ENCODE assay signal across 1 cellular context in genomic region chr16:88685156-88686061, GRCh38.
TF ChIP-seq lines count a peak whose summit lies in the region.

No MANE protein-coding gene starts in this region.

TF ChIP-seq in HepG2, 621 proteins besides CTCF, POLR2A, EP300 and RAD21 (continued from another document and continues in another):
- TF ChIP-seq ZNF646 (CRISPR knock-in tag; IDR thresholded peaks at IDR 0.05) = no peak
- TF ChIP-seq PHF21A (CRISPR knock-in tag; IDR thresholded peaks at IDR 0.05) = 0 out of 2 replicates have a peak, but pooled peaks have one; percentile 26
- no peak for TF ChIP-seq ZBTB43 (CRISPR knock-in tag; conservative IDR thresholded peaks at IDR 0.05)
- TF ChIP-seq ZNF597 (CRISPR knock-in tag; IDR thresholded peaks at IDR 0.05) = no peak
- peak; percentile 37; the same call in 1 of the 2 replicates for TF ChIP-seq ZFX (CRISPR knock-in tag; IDR thresholded peaks at IDR 0.05; ENCODE audit: low read depth)
- no peak for TF ChIP-seq BATF2 (CRISPR knock-in tag; IDR thresholded peaks at IDR 0.05)
- no peak for TF ChIP-seq ZNF124 (CRISPR knock-in tag; IDR thresholded peaks at IDR 0.05)
- TF ChIP-seq DNMT3B (CRISPR knock-in tag; conservative IDR thresholded peaks at IDR 0.05) = no peak
- no peak for TF ChIP-seq HOXA7 (CRISPR knock-in tag; IDR thresholded peaks at IDR 0.05)
- TF ChIP-seq ZNF75D (CRISPR knock-in tag; IDR thresholded peaks at IDR 0.05; ENCODE audit: borderline replicate concordance) = no peak
- TF ChIP-seq ZNF878 (CRISPR knock-in tag; IDR thresholded peaks at IDR 0.05) = no peak
- no peak for TF ChIP-seq TRIM22 (IDR thresholded peaks at IDR 0.05)
- no peak for TF ChIP-seq KAT2B (IDR thresholded peaks at IDR 0.05; ENCODE audit: borderline replicate concordance, low read depth, low read length)
- no peak for TF ChIP-seq TCF7 (IDR thresholded peaks at IDR 0.05; ENCODE audit: low read depth)
- no peak for TF ChIP-seq KLF13 (CRISPR knock-in tag; IDR thresholded peaks at IDR 0.05)
- no peak for TF ChIP-seq ZNF780A (CRISPR knock-in tag; IDR thresholded peaks at IDR 0.05)
- no peak for TF ChIP-seq TGIF2 (CRISPR knock-in tag; IDR thresholded peaks at IDR 0.05)
- TF ChIP-seq RARA (CRISPR knock-in tag; IDR thresholded peaks at IDR 0.05) = no peak
- TF ChIP-seq PREB (CRISPR knock-in tag; IDR thresholded peaks at IDR 0.05) = no peak
- TF ChIP-seq ATAD3A (CRISPR knock-in tag; IDR thresholded peaks at IDR 0.05) = no peak
- no peak for TF ChIP-seq ZNF781 (CRISPR knock-in tag; IDR thresholded peaks at IDR 0.05; ENCODE audit: borderline replicate concordance, not compliant biosample characterization)
- TF ChIP-seq GATAD2A (CRISPR knock-in tag; IDR thresholded peaks at IDR 0.05) = no peak
- TF ChIP-seq ZFP36L1 (CRISPR knock-in tag; IDR thresholded peaks at IDR 0.05) = no peak
- TF ChIP-seq SIN3A (IDR thresholded peaks at IDR 0.05; ENCODE audit: borderline replicate concordance, low read depth, low read length) = no peak; the same call in 1 of the 2 replicates
- TF ChIP-seq SP140L (CRISPR knock-in tag; IDR thresholded peaks at IDR 0.05; ENCODE audit: borderline replicate concordance) = no peak
- TF ChIP-seq NRL (CRISPR knock-in tag; IDR thresholded peaks at IDR 0.05; ENCODE audit: borderline replicate concordance) = 0 out of 2 replicates have a peak, but pooled peaks have one; percentile 34
- TF ChIP-seq TRIM24 (CRISPR knock-in tag; IDR thresholded peaks at IDR 0.05) = no peak
- TF ChIP-seq ZNF710 (CRISPR knock-in tag; IDR thresholded peaks at IDR 0.05; ENCODE audit: borderline replicate concordance) = no peak
- no peak for TF ChIP-seq RAD51 (IDR thresholded peaks at IDR 0.05; ENCODE audit: borderline replicate concordance)
- no peak for TF ChIP-seq ZNF747 (CRISPR knock-in tag; IDR thresholded peaks at IDR 0.05; ENCODE audit: borderline replicate concordance)
- TF ChIP-seq ZNF44 (CRISPR knock-in tag; IDR thresholded peaks at IDR 0.05) = no peak
- no peak for TF ChIP-seq HMG20A (CRISPR knock-in tag; IDR thresholded peaks at IDR 0.05; ENCODE audit: borderline replicate concordance)
- TF ChIP-seq FOXK1 (CRISPR knock-in tag; IDR thresholded peaks at IDR 0.05; ENCODE audit: borderline replicate concordance, low read depth) = no peak
- TF ChIP-seq HDAC1 (CRISPR knock-in tag; IDR thresholded peaks at IDR 0.05) = no peak
- TF ChIP-seq PAF1 (CRISPR knock-in tag; IDR thresholded peaks at IDR 0.05) = no peak
- TF ChIP-seq CENPX (CRISPR knock-in tag; IDR thresholded peaks at IDR 0.05) = no peak
- no peak for TF ChIP-seq ZFY (CRISPR knock-in tag; IDR thresholded peaks at IDR 0.05)
- no peak for TF ChIP-seq MXD3 (CRISPR knock-in tag; IDR thresholded peaks at IDR 0.05)
- no peak for TF ChIP-seq IRF1 (CRISPR knock-in tag; IDR thresholded peaks at IDR 0.05; ENCODE audit: low read depth)
- no peak for TF ChIP-seq ZNF264 (CRISPR knock-in tag; IDR thresholded peaks at IDR 0.05)
- TF ChIP-seq NFIC (IDR thresholded peaks at IDR 0.05; ENCODE audit: low read length) = no peak
- no peak for TF ChIP-seq ZNF30 (CRISPR knock-in tag; IDR thresholded peaks at IDR 0.05)
- no peak for TF ChIP-seq ZNF275 (CRISPR knock-in tag; IDR thresholded peaks at IDR 0.05; ENCODE audit: borderline replicate concordance)
- TF ChIP-seq ZNF598 (CRISPR knock-in tag; IDR thresholded peaks at IDR 0.05; ENCODE audit: borderline replicate concordance) = 0 out of 2 replicates have a peak, but pooled peaks have one; percentile 39
- TF ChIP-seq ZBTB7B (CRISPR knock-in tag; IDR thresholded peaks at IDR 0.05) = 0 out of 2 replicates have a peak, but pooled peaks have one; percentile 59
- TF ChIP-seq ARNTL (CRISPR knock-in tag; IDR thresholded peaks at IDR 0.05) = no peak
- TF ChIP-seq TAF15 (IDR thresholded peaks at IDR 0.05; ENCODE audit: low read depth, low read length, poor library complexity, severe bottlenecking) = no peak
- TF ChIP-seq SCMH1 (CRISPR knock-in tag; IDR thresholded peaks at IDR 0.05; ENCODE audit: borderline replicate concordance) = no peak
- no peak for TF ChIP-seq ZNF605 (CRISPR knock-in tag; IDR thresholded peaks at IDR 0.05)
- peak; percentile 54; the same call in 1 of the 2 replicates for TF ChIP-seq GABPB1 (CRISPR knock-in tag; IDR thresholded peaks at IDR 0.05)
- TF ChIP-seq ZNF674 (CRISPR knock-in tag; IDR thresholded peaks at IDR 0.05; ENCODE audit: low read depth) = no peak
- TF ChIP-seq SNAPC2 (CRISPR knock-in tag; IDR thresholded peaks at IDR 0.05) = no peak
- TF ChIP-seq JDP2 (CRISPR knock-in tag; IDR thresholded peaks at IDR 0.05; ENCODE audit: borderline replicate concordance) = no peak
- TF ChIP-seq GATAD1 (CRISPR knock-in tag; IDR thresholded peaks at IDR 0.05) = no peak
